ENCODE assay signal across 9 cellular contexts in the genomic region with DNA sequence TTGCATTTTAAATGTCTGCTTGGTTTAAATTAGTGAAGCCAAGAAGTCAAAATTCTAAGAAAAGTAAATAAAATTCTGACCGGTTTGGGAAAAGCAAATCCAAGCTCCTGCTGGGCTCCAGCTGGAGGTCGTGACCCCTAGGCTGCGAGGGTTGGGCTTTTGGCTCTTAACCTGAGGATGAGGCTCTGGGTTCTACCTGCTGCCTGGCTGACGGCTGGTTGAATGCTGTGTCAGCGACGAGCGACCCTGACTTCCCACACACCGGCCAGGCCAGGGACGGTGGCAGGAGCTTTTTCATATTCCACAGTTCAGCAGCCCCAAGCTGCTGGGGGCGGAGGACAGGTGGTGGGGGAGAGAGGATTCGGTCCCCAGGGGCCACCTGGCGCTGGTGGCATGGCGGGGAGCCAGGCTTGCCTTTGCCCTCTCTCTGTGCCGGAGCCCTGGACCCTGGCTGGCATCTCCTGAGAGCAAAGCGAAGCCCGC. TPM values are rescaled to one million over a fixed set of nuclear protein-coding genes. Genes with fewer than 3 reads are reported as not detected.
DNase-seq lines count a peak whose midpoint lies in the region; ATAC-seq and TF ChIP-seq lines count a peak whose summit lies in the region.
"Had no signal": no experiment of that assay in that cellular context is flagged by ENCODE, and none has a peak within 500 bp of the region (broad histone marks: within the 10 kb centered on the region; RNA-seq: fewer than 3 reads in every experiment).

No MANE protein-coding gene starts in this region.

- H3K9me3 Mint-ChIP-seq in nephron, result peaks cover 5% of the 10 kb centered on the region
- H3K9me3 Mint-ChIP-seq in activated T-helper 17 cell treated with anti-CD3 and anti-CD28 coated beads, Interleukin-2, amount 50 U/mL, for 72 hours, result no peaks in the 10 kb centered on the region

- no peaks in the 10 kb centered on the region for H3K36me3 Mint-ChIP-seq in nephron (ENCODE audit: low read depth)
- H3K36me3 Mint-ChIP-seq in activated T-helper 17 cell treated with anti-CD3 and anti-CD28 coated beads, Interleukin-2, amount 50 U/mL, for 72 hours (ENCODE audit: low read depth), result no peaks in the 10 kb centered on the region

- peaks cover 50% of the 10 kb centered on the region for H3K27me3 ChIP-seq in HUES64 (ENCODE audit: insufficient read depth, low read length)
- peaks cover 0 to 25% (median 5%) of the 10 kb centered on the region in 45 donors for H3K27me3 ChIP-seq in dorsolateral prefrontal cortex

- TF ChIP-seq CTCF in AG04449 (IDR thresholded peaks at IDR 0.05; ENCODE audit: insufficient read depth, low read length, missing control alignments) (no peak), dorsolateral prefrontal cortex (IDR thresholded peaks at IDR 0.05 in 54 of 56, conservative IDR thresholded peaks at IDR 0.05 in 2 of 56; ENCODE audit: low read depth in 1 of 56, partially characterized antibody in 56 of 56) (no peak), nephron (IDR thresholded peaks at IDR 0.05; ENCODE audit: unreplicated experiment in 3 of 3) (no peak)

- peak overlapping the region in 1 of 3 experiments; percentile 43 for H3K27ac Mint-ChIP-seq in nephron
- H3K27ac Mint-ChIP-seq in activated T-helper 17 cell treated with anti-CD3 and anti-CD28 coated beads, Interleukin-2, amount 50 U/mL, for 72 hours, result no peak overlapping the region

- CTCF ChIA-PET in AG04449 (lab: Yijun Ruan, JAX), result interaction anchor here (1.1 to 2.5 kb wide), 3 partner anchors 28 to 145 kb away, joined by 3 to 10 read pairs (median 3); no protein-coding TSS in a partner anchor

- H3K4me3 Mint-ChIP-seq in nephron, result peak overlapping the region; percentile 90 to 93 (median 92)
- no peak overlapping the region for H3K4me3 Mint-ChIP-seq in activated T-helper 17 cell treated with anti-CD3 and anti-CD28 coated beads, Interleukin-2, amount 50 U/mL, for 72 hours

- 7% methylated on average over 16 of the region's 16 CpGs for WGBS in HUES64

- no peaks in the 10 kb centered on the region for H3K4me1 Mint-ChIP-seq in nephron
- H3K4me1 Mint-ChIP-seq in activated T-helper 17 cell treated with anti-CD3 and anti-CD28 coated beads, Interleukin-2, amount 50 U/mL, for 72 hours, result no peaks in the 10 kb centered on the region

- DNase-seq in AG04449 (ENCODE audit: low read depth, low spot score) (no peak), dorsolateral prefrontal cortex (no peak), HT-29 (ENCODE audit: low spot score) (no peak), NCI-H187 treated with DMSO at 0.1 percent for 48 hours (lab: John Stamatoyannopoulos, UW) (no peak)
- DNase-seq in stimulated activated CD4-positive, alpha-beta T cell treated with anti-CD3 and anti-CD28 coated beads, Interleukin-15, amount 100 ng/mL, for 24 hours, result no peak
- DNase-seq: IMR-90 had no signal

- peak overlapping the region; percentile 53 for H3K9ac ChIP-seq in HUES64 (ENCODE audit: low read depth, low read length)

- no peaks in the 10 kb centered on the region for H3K36me3 ChIP-seq in HUES64 (ENCODE audit: insufficient read depth, low read length)

- peaks cover 86% of the 10 kb centered on the region for H3K27me3 Mint-ChIP-seq in nephron (ENCODE audit: low read depth)
- H3K27me3 Mint-ChIP-seq in activated T-helper 17 cell treated with anti-CD3 and anti-CD28 coated beads, Interleukin-2, amount 50 U/mL, for 72 hours, result peaks cover 22% of the 10 kb centered on the region

- no peaks in the 10 kb centered on the region for H3K9me3 ChIP-seq in HUES64 (ENCODE audit: insufficient read depth, low read depth, low read length)

- no peak for ATAC-seq in activated T-helper 17 cell treated with anti-CD3 and anti-CD28 coated beads, Interleukin-2, amount 50 U/mL, for 72 hours (replicated peaks)

- H3K4me3 ChIP-seq in AG04449 (ENCODE audit: low read depth, low read length) (peak overlapping the region; percentile 80), HUES64 (ENCODE audit: low read length) (peak overlapping the region; percentile 63), dorsolateral prefrontal cortex (peak overlapping the region; percentile 36 to 81 (median 66))

- H3K4me1 ChIP-seq in HUES64 (ENCODE audit: insufficient read depth, low read length), result peaks cover 9% of the 10 kb centered on the region

- H3K27ac ChIP-seq in HUES64 (ENCODE audit: low read depth, low read length), result no peak overlapping the region
- H3K27ac ChIP-seq in dorsolateral prefrontal cortex, result peak overlapping the region in 7 of 59 donors; percentile 10 to 48 (median 21)

- POLR2A ChIA-PET in AG04449 (lab: Yijun Ruan, JAX), result no interaction called here

- intact Hi-C loops in dorsolateral prefrontal cortex (cut with DNase I), result no loop called here

RNA-seq across cellular contexts. Expression of a gene that starts 0.8 kb away (rescaled TPM):
- polyA plus RNA-seq in HUES64 (2013, experiment 1 of 2), result 0.65 TPM
- 0.51 TPM for polyA plus RNA-seq in HUES64 (2013, experiment 2 of 2)
- 10 to 100 TPM in 68 of 120 experiments, 1 to 10 TPM in 52; 4.7 to 31.8 (median 10.5) TPM for total RNA-seq in dorsolateral prefrontal cortex
- total RNA-seq in HT-29 (2014; rRNA removed; shearing (Covaris generic)), result not detected in 2 replicates
- not detected for total RNA-seq in activated T-helper 17 cell treated with anti-CD3 and anti-CD28 coated beads, Interleukin-2, amount 50 U/mL, for 72 hours
